ENCODE assay signal across 10 cellular contexts in the genomic region with DNA sequence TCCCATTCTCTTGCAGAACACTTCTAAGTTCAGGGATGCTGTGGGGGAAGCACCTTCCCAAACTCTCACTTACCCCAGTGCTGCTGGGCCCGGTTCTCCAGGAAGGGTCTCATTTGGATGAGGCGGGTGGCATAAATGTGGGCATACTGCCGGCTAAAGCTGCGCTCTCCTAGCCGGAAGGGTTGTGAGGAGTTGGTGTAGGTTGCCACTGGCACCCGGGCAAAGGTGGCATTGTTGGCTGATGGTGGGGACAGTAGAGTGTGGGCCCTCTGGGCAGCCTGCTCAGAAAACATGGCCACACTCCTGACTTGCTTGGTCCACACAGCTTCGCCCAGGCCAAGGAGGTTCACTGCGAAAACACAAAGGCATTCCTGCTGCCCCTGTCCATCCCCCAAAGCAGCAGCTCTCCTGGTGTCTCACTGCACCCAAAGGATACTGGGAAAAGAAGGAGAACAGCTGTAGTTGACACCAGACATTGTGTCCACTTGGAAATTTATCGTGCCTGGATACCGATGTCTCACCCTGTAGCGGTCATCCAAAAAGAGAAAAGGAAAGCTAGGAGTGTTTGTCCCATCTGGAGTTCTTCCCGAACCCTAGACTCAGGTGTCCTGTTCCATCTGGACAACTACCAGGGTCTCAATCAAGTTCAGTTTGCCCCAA. TPM values are rescaled to one million over a fixed set of nuclear protein-coding genes. Genes with fewer than 3 reads are reported as not detected.
DNase-seq lines count a peak whose midpoint lies in the region; ATAC-seq and TF ChIP-seq lines count a peak whose summit lies in the region.
"Had no signal": no experiment of that assay in that cellular context is flagged by ENCODE, and none has a peak within 500 bp of the region (broad histone marks: within the 10 kb centered on the region; RNA-seq: fewer than 3 reads in every experiment).

No MANE protein-coding gene starts in this region.

- H3K4me1 ChIP-seq in right cardiac atrium (ENCODE audit: control insufficient read depth, insufficient read depth, low read length) (peaks cover 7% of the 10 kb centered on the region), vagina (peaks cover 26% of the 10 kb centered on the region)

- peak in 2 of 3 donors; percentile 7 to 42 for DNase-seq in right cardiac atrium
- no peak for DNase-seq in left cardiac atrium
- no peak for DNase-seq in memory B cell (ENCODE audit: low spot score in 2 of 2)
- no peak for DNase-seq in vagina (ENCODE audit: extremely low spot score in 2 of 2)
- DNase-seq in iPS-NIHi7 (ENCODE audit: extremely low spot score): no peak
- no peak for DNase-seq in dorsolateral prefrontal cortex
- no peak for DNase-seq in iPS-NIHi11 (ENCODE audit: low spot score)
- DNase-seq: NCI-H1092 treated with DMSO at 0.1 percent for 48 hours had no signal

- H3K4me3 ChIP-seq in right cardiac atrium (ENCODE audit: low read length) (no peak overlapping the region), WI38 (ENCODE audit: low read depth, low read length) (peak overlapping the region; percentile 75), vagina (no peak overlapping the region), dorsolateral prefrontal cortex (peak overlapping the region in 11 of 59 donors; percentile 70 to 95 (median 90))

- H3K27me3 Mint-ChIP-seq in memory B cell: no peaks in the 10 kb centered on the region

- H3K4me3 Mint-ChIP-seq in memory B cell: peak overlapping the region; percentile 78

- H3K27me3 ChIP-seq in right cardiac atrium (ENCODE audit: control insufficient read depth, insufficient read depth): no peaks in the 10 kb centered on the region
- H3K27me3 ChIP-seq in vagina: no peaks in the 10 kb centered on the region
- H3K27me3 ChIP-seq in dorsolateral prefrontal cortex: no peaks in the 10 kb centered on the region

- 82% methylated on average over 12 of the region's 12 CpGs for WGBS in right cardiac atrium

- H3K27ac Mint-ChIP-seq in memory B cell: peak overlapping the region; percentile 76

- H3K9me3 ChIP-seq in right cardiac atrium (ENCODE audit: control insufficient read depth, low read length) (no peaks in the 10 kb centered on the region), vagina (no peaks in the 10 kb centered on the region)

- peaks cover 14% of the 10 kb centered on the region for H3K4me1 Mint-ChIP-seq in memory B cell

- TF ChIP-seq CTCF in WI38 (IDR thresholded peaks at IDR 0.05; ENCODE audit: low read depth, low read length): no peak
- TF ChIP-seq CTCF in vagina (IDR thresholded peaks at IDR 0.05): no peak
- no peak for TF ChIP-seq CTCF in dorsolateral prefrontal cortex (IDR thresholded peaks at IDR 0.05 in 54 of 56, conservative IDR thresholded peaks at IDR 0.05 in 2 of 56; ENCODE audit: low read depth in 1 of 56, partially characterized antibody in 56 of 56)

- peaks cover 15% of the 10 kb centered on the region for H3K36me3 Mint-ChIP-seq in memory B cell

- TF ChIP-seq POLR2A in vagina (IDR thresholded peaks at IDR 0.05): no peak

- peak overlapping the region; percentile 43 for H3K27ac ChIP-seq in right cardiac atrium (ENCODE audit: low read length)
- H3K27ac ChIP-seq in vagina: peak overlapping the region; percentile 73
- H3K27ac ChIP-seq in dorsolateral prefrontal cortex: peak overlapping the region in 1 of 59 donors; percentile 88

- no peak for ATAC-seq in right cardiac atrium
- ATAC-seq in left cardiac atrium: no peak
- no peak for ATAC-seq in memory B cell (ENCODE audit: low read depth)

- intact Hi-C loops in right cardiac atrium (cut with DNase I) (loop anchor here in 3 of 4 donors (5.0 kb wide), 1 partner anchor 40 kb away; the partner anchor contains the start of gene POLM (in 3 of the 3)), left cardiac atrium (cut with DNase I) (loop anchor here (5.0 kb wide), 2 partner anchors 40 to 45 kb away; partner anchors contain the start of gene POLM (in 1 of the 2)), vagina (cut with DNase I) (no loop called here), dorsolateral prefrontal cortex (cut with DNase I) (loop anchor here in 1 of 2 donors (5.0 kb wide), 1 partner anchor 40 kb away; the partner anchor contains the start of gene POLM)

- H3K36me3 ChIP-seq in vagina: peaks cover 0 to 22% of the 10 kb centered on the region in 2 donors

- H3K9me3 Mint-ChIP-seq in memory B cell: peaks cover 2% of the 10 kb centered on the region

RNA-seq across cellular contexts. Expression of gene POLD2, which starts 1.5 kb away (rescaled TPM):
- total RNA-seq in right cardiac atrium (100 to 1,000 TPM in 1 of 4 donors, 10 to 100 TPM in 3; 85.8 to 110 (median 99.0) TPM), left cardiac atrium (10 to 100 TPM; 95.8 to 98.9 TPM), vagina (42.0 TPM), dorsolateral prefrontal cortex (10 to 100 TPM; 33.8 to 83.9 (median 57.8) TPM)
- polyA plus RNA-seq in right cardiac atrium: 86.6 TPM

RNA-seq across cellular contexts. Expression of gene AEBP1, which starts 17.7 kb away (rescaled TPM):
- total RNA-seq in right cardiac atrium (100 to 1,000 TPM in 2 of 4 donors, 10 to 100 TPM in 2; 81.0 to 124 (median 103) TPM), left cardiac atrium (100 to 1,000 TPM in 1 of 2 donors, 10 to 100 TPM in 1; 65.0 to 117 TPM), vagina (321 TPM), dorsolateral prefrontal cortex (100 to 1,000 TPM in 5 of 120 experiments, 10 to 100 TPM in 114, 1 to 10 TPM in 1; 9.1 to 175 (median 43.5) TPM)
- polyA plus RNA-seq in right cardiac atrium: 62.8 TPM

RNA-seq across cellular contexts. Expression of gene MYL7, which starts 19.2 kb away (rescaled TPM):
- total RNA-seq in right cardiac atrium (over 10,000 TPM; 13,263 to 15,323 (median 14,734) TPM), left cardiac atrium (over 10,000 TPM; 20,486 to 20,690 TPM), vagina (not detected), dorsolateral prefrontal cortex (1 to 10 TPM in 59 of 120 experiments, under 1 TPM in 5, not detected in 56; 0.82 to 5.6 (median 1.9) TPM)
- polyA plus RNA-seq in right cardiac atrium: 28,570 TPM
- total RNA-seq: liver had no signal
- polyA plus RNA-seq: liver had no signal

RNA-seq across cellular contexts. Expression of gene POLM, which starts 39.6 kb away (rescaled TPM):
- total RNA-seq in right cardiac atrium: 10 to 100 TPM; 24.5 to 28.9 (median 25.8) TPM
- polyA plus RNA-seq in right cardiac atrium: 16.6 TPM
- 10 to 100 TPM; 20.0 to 22.1 TPM for total RNA-seq in left cardiac atrium
- total RNA-seq in vagina: 31.4 TPM
- 10 to 100 TPM; 10.6 to 34.8 (median 18.7) TPM for total RNA-seq in dorsolateral prefrontal cortex

RNA-seq across cellular contexts. Expression of gene PGAM2, which starts 56.5 kb away (rescaled TPM):
- total RNA-seq in right cardiac atrium (1,000 to 10,000 TPM in 2 of 4 donors, 100 to 1,000 TPM in 2; 946 to 1,159 (median 1,024) TPM), left cardiac atrium (1,000 to 10,000 TPM in 1 of 2 donors, 100 to 1,000 TPM in 1; 799 to 1,159 TPM), vagina (not detected), dorsolateral prefrontal cortex (10 to 100 TPM in 66 of 120 experiments, 1 to 10 TPM in 54; 2.8 to 52.0 (median 11.0) TPM)
- 2,530 TPM for polyA plus RNA-seq in right cardiac atrium

Comparison
In these comparisons a context has a peak if more than half of its experiments do, and no peak if none do; other contexts are left out.
1. DNase-seq: peak in right cardiac atrium (2 of 3); none in left cardiac atrium (single experiment), memory B cell (0 of 2), vagina (0 of 2), iPS-NIHi7 (single experiment), dorsolateral prefrontal cortex (0 of 10) and iPS-NIHi11 (single experiment).
2. RNA of gene MYL7, which starts 19.2 kb away (total RNA-seq): 20,486 to 20,690 TPM in left cardiac atrium and 13,263 to 15,323 TPM in right cardiac atrium; 0.82 to 5.6 TPM in dorsolateral prefrontal cortex and not detected in vagina (single experiment); every median in the first group is over 1,000 times any median in the second.